17 cellular contexts compared by ENCODE assay signal in the genomic region with DNA sequence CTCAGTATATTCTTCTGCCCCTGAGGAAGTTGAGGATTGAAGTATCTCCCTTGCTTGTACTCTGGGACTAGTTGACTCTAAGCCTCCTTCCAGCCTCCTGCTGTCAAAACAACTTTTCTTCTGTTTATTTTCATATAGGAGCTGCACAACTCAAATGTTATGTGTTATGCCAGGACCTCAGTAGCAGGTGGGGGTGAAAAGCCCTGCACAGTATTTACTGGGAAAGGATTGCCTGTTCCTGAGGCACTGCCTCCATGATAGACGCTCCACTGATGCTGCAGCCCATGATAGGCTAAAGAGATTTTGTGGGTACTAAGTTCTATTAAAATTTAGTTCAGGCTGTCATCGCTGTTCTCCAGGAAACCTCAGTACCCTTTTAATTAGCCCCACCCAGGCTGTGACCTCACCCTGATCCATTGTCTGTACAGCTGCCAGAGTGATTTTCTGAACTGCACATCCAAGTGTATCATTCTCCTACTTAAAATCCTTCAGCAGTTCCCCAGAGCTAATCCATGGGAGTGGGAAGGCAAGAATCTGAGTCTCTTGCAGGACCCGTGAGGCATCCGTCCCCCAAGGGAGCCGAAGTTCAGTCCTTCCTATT. TPM values are rescaled to one million over a fixed set of nuclear protein-coding genes. Genes with fewer than 3 reads are reported as not detected.
DNase-seq lines count a peak whose midpoint lies in the region; ATAC-seq and TF ChIP-seq lines count a peak whose summit lies in the region.
"Had no signal": no experiment of that assay in that cellular context is flagged by ENCODE, and none has a peak within 500 bp of the region (broad histone marks: within the 10 kb centered on the region; RNA-seq: fewer than 3 reads in every experiment).

No MANE protein-coding gene starts in this region.

- CTCF ChIA-PET in RWPE1 (lab: Yijun Ruan, JAX): no interaction called here

- no peak for TF ChIP-seq CTCF in RWPE1 (conservative IDR thresholded peaks at IDR 0.05; ENCODE audit: low read depth)

- POLR2A ChIA-PET in RWPE1 (lab: Yijun Ruan, JAX; ENCODE audit: low non-redundant PET): no interaction called here

- intact Hi-C loops in left colon (cut with DNase I, micrococcal nuclease): no loop called here

- DNase-seq in COR-L47 (lab: John Stamatoyannopoulos, UW) (peak; percentile 27), HCEC 1CT (peak; percentile 39), RWPE1 (ENCODE audit: low spot score) (peak; percentile 11), left colon (no peak), RKO (ENCODE audit: low spot score) (no peak), occipital lobe (lab: John Stamatoyannopoulos, UW) (no peak), CD1c-positive myeloid dendritic cell (ENCODE audit: extremely low spot score) (no peak)
- DNase-seq: activated gamma-delta T cell treated with Interleukin-2 at 50 U/mL for 16 hours, anterior cingulate cortex, cortex of kidney, heart right ventricle, kidney, T-cell, tibial artery had no signal

- peak; percentile 29 for ATAC-seq in left colon
- ATAC-seq: T-cell had no signal

- no peak overlapping the region for H3K27ac ChIP-seq in RWPE1
- H3K27ac ChIP-seq: C4-2B, epithelial cell of prostate, heart right ventricle, skin epidermis, tibial artery had no signal

RNA-seq across cellular contexts. Expression of a gene that starts 52.0 kb away (rescaled TPM):
- total RNA-seq in left colon: 10 to 100 TPM; 56.3 to 58.7 TPM
- 30.4 TPM for total RNA-seq in occipital lobe

Comparison
In these comparisons a context has a peak if more than half of its experiments do, and no peak if none do; other contexts are left out.
1. DNase-seq: peak in COR-L47 (single experiment), HCEC 1CT (single experiment) and RWPE1 (single experiment); none in left colon (0 of 2), RKO (single experiment), occipital lobe (single experiment) and CD1c-positive myeloid dendritic cell (single experiment).